ENCODE assay signal across 8 cellular contexts in genomic region chr6:23446394-23447001, GRCh38.
DNase-seq lines count a peak whose midpoint lies in the region; ATAC-seq and TF ChIP-seq lines count a peak whose summit lies in the region.

No MANE protein-coding gene starts in this region.

- H3K27me3 Mint-ChIP-seq in glutamatergic neuron (ENCODE audit: unreplicated experiment), result no peaks in the 10 kb centered on the region

- no peaks in the 10 kb centered on the region for H3K9me3 ChIP-seq in skeletal muscle satellite cell (replicated peaks; ENCODE audit: low read length)

- ATAC-seq in SK-N-SH treated with all-trans-retinoic acid at 6 μM for 48 hours, result peak; percentile 81
- ATAC-seq in GM18868 (IDR thresholded peaks at IDR 0.05; ENCODE audit: unreplicated experiment), result no peak

- H3K4me2 ChIP-seq in skeletal muscle satellite cell (ENCODE audit: low read length), result peak overlapping the region; percentile 9

- DNase-seq in ACHN, result peak; percentile 25
- DNase-seq in NB4 (ENCODE audit: low read depth), result peak; percentile 18
- DNase-seq in glutamatergic neuron, result no peak
- DNase-seq in central memory CD4-positive, alpha-beta T cell, result no peak
- no peak for DNase-seq in COLO668 (lab: John Stamatoyannopoulos, UW; ENCODE audit: unreplicated experiment)

- no peaks in the 10 kb centered on the region for H3K4me1 ChIP-seq in skeletal muscle satellite cell (ENCODE audit: control insufficient read depth, insufficient read depth, low read length)

- H3K4me3 ChIP-seq in NB4 (ENCODE audit: low read depth, low read length), result no peak overlapping the region
- no peak overlapping the region for H3K4me3 ChIP-seq in skeletal muscle satellite cell (ENCODE audit: low read length)

- in situ Hi-C loops in ACHN (cut with HindIII; ENCODE audit: low pct_ligation_motif_present, low pct_unique_long_range_greater_than_20kb, low sequenced_read_pairs), result no loop called here

- H3K4me3 Mint-ChIP-seq in glutamatergic neuron (ENCODE audit: unreplicated experiment), result no peak overlapping the region

- no peak for TF ChIP-seq POLR2A in NB4 (IDR thresholded peaks at IDR 0.05; ENCODE audit: extremely low read depth, insufficient read length)

- H3K27me3 ChIP-seq in skeletal muscle satellite cell (ENCODE audit: control insufficient read depth, insufficient read depth, low read length), result no peaks in the 10 kb centered on the region

- no peak for TF ChIP-seq CTCF in NB4 (IDR thresholded peaks at IDR 0.05; ENCODE audit: low read depth, low read length)
- TF ChIP-seq CTCF in glutamatergic neuron (IDR thresholded peaks at IDR 0.05; ENCODE audit: partially characterized antibody, unreplicated experiment), result peak; percentile 51

- H3K36me3 Mint-ChIP-seq in glutamatergic neuron (ENCODE audit: unreplicated experiment), result no peaks in the 10 kb centered on the region

- peak overlapping the region; percentile 88 for H3K27ac Mint-ChIP-seq in glutamatergic neuron (ENCODE audit: unreplicated experiment)

- H3K36me3 ChIP-seq in skeletal muscle satellite cell (ENCODE audit: insufficient read depth, low read length), result no peaks in the 10 kb centered on the region

- peaks cover 2% of the 10 kb centered on the region for H3K9me3 Mint-ChIP-seq in glutamatergic neuron (ENCODE audit: unreplicated experiment)

- H3K4me1 Mint-ChIP-seq in glutamatergic neuron (ENCODE audit: low read depth, unreplicated experiment), result peaks cover 38% of the 10 kb centered on the region

- H3K9ac ChIP-seq in skeletal muscle satellite cell (ENCODE audit: low read depth, low read length), result no peak overlapping the region

TF ChIP-seq in SK-N-SH treated with all-trans-retinoic acid at 6 μM for 48 hours, 23 proteins besides CTCF, POLR2A, EP300 and RAD21:
- TF ChIP-seq OSR1 (CRISPR knock-in tag; IDR thresholded peaks at IDR 0.05) (no peak), SNAI2 (CRISPR knock-in tag; IDR thresholded peaks at IDR 0.05) (no peak), ARNTL (CRISPR knock-in tag; IDR thresholded peaks at IDR 0.05; ENCODE audit: borderline replicate concordance, low read depth) (no peak), TCF4 (CRISPR knock-in tag; IDR thresholded peaks at IDR 0.05; ENCODE audit: borderline replicate concordance) (peak; percentile 54; the same call in 1 of the 2 replicates), BACH2 (CRISPR knock-in tag; IDR thresholded peaks at IDR 0.05; ENCODE audit: borderline replicate concordance) (no peak), ZNF8 (CRISPR knock-in tag; IDR thresholded peaks at IDR 0.05) (peak; percentile 51; the same call in 1 of the 2 replicates), ZNF70 (CRISPR knock-in tag; IDR thresholded peaks at IDR 0.05) (no peak), ZFP3 (CRISPR knock-in tag; IDR thresholded peaks at IDR 0.05) (peak; percentile 91)

Comparison
In these comparisons a context has a peak if more than half of its experiments do, and no peak if none do; other contexts are left out.
1. DNase-seq: peak in ACHN (single experiment) and NB4 (single experiment); none in glutamatergic neuron (single experiment), central memory CD4-positive, alpha-beta T cell (single experiment) and COLO668 (single experiment).